In the genomic region with DNA sequence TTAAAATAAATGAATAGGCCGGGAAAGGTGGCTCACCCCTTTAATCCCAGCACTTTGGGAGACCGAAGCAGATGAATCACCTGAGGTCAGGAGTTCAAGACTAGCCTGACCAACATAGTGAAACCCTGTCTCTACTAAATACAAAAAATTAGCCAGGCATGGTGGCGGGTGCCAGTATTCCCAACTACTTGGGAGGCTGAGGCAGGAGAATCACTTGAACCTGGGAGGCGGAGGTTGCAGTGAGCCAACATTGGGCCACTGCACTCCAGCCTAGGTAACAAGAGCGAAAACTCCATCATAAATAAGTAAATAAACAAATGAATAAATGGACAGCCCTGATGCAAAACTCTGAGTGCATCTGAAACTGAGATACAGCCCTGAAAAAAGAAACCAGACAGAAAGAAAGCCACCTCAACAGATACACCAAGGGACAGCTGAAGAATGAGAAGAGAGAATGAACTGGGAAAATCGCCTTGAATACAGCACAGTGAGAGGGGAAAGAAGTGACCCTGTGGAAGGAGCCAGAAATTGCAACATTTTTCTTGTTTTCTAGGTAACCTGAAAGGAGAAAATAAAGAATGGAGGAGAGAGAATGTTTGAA, we compare ENCODE assay signal across 10 cellular contexts.
DNase-seq lines count a peak whose midpoint lies in the region; ATAC-seq, FAIRE-seq and TF ChIP-seq lines count a peak whose summit lies in the region.
"Had no signal": no experiment of that assay in that cellular context is flagged by ENCODE, and none has a peak within 500 bp of the region (broad histone marks: within the 10 kb centered on the region; RNA-seq: fewer than 3 reads in every experiment).

No MANE protein-coding gene starts in this region.

- peak overlapping the region; percentile 49 for H3K27ac Mint-ChIP-seq in activated T-helper 1 cell treated with anti-CD3 and anti-CD28 coated beads, Interleukin-12 subunit alpha, Interleukin-12 subunit beta, Interleukin-2, Interleukin-4 antibody, amounts not matched to agents 30 ng/mL and 10 ng/mL and 1 ng/mL, durations not matched to agents 14 hours and 24 hours and 36 hours
- no peak overlapping the region for H3K27ac Mint-ChIP-seq in MCF 10A (ENCODE audit: low read depth, unreplicated experiment)

- CTCF ChIA-PET in MCF 10A (lab: Yijun Ruan, JAX) = no interaction called here

- H3K4me3 Mint-ChIP-seq in activated T-helper 1 cell treated with anti-CD3 and anti-CD28 coated beads, Interleukin-12 subunit alpha, Interleukin-12 subunit beta, Interleukin-2, Interleukin-4 antibody, amounts not matched to agents 30 ng/mL and 10 ng/mL and 1 ng/mL, durations not matched to agents 14 hours and 24 hours and 36 hours = peak overlapping the region; percentile 3
- H3K4me3 Mint-ChIP-seq in MCF 10A (ENCODE audit: unreplicated experiment) = no peak overlapping the region

- no peaks in the 10 kb centered on the region for H3K27me3 Mint-ChIP-seq in activated T-helper 1 cell treated with anti-CD3 and anti-CD28 coated beads, Interleukin-12 subunit alpha, Interleukin-12 subunit beta, Interleukin-2, Interleukin-4 antibody, amounts not matched to agents 30 ng/mL and 10 ng/mL and 1 ng/mL, durations not matched to agents 14 hours and 24 hours and 36 hours (ENCODE audit: insufficient read depth)
- H3K27me3 Mint-ChIP-seq in MCF 10A (ENCODE audit: insufficient read depth, unreplicated experiment) = no peaks in the 10 kb centered on the region

- no peaks in the 10 kb centered on the region for H3K4me1 ChIP-seq in small intestine (ENCODE audit: control insufficient read depth in 2 of 2, insufficient read depth in 1 of 2, low read depth in 1 of 2, low read length in 1 of 2)

- H3K4me1 Mint-ChIP-seq in activated T-helper 1 cell treated with anti-CD3 and anti-CD28 coated beads, Interleukin-12 subunit alpha, Interleukin-12 subunit beta, Interleukin-2, Interleukin-4 antibody, amounts not matched to agents 30 ng/mL and 10 ng/mL and 1 ng/mL, durations not matched to agents 14 hours and 24 hours and 36 hours (ENCODE audit: low read depth) = peaks cover 29% of the 10 kb centered on the region
- H3K4me1 Mint-ChIP-seq in MCF 10A (ENCODE audit: insufficient read depth, unreplicated experiment) = no peaks in the 10 kb centered on the region

- FAIRE-seq in small intestine (lab: Jason Lieb, UNC) = no peak

- peak; percentile 44 for ATAC-seq in GM18508 (IDR thresholded peaks at IDR 0.05; ENCODE audit: insufficient read depth, unreplicated experiment)
- ATAC-seq in GM19455 (IDR thresholded peaks at IDR 0.05; ENCODE audit: unreplicated experiment) = peak; percentile 77
- peak; percentile 65 for ATAC-seq in HG03025 (IDR thresholded peaks at IDR 0.05; ENCODE audit: low FRiP score, unreplicated experiment)

- no peak for DNase-seq in activated T-helper 1 cell treated with anti-CD3 and anti-CD28 coated beads, Interleukin-12 subunit alpha, Interleukin-12 subunit beta, Interleukin-2, Interleukin-4 antibody, amounts not matched to agents 30 ng/mL and 10 ng/mL and 1 ng/mL, durations not matched to agents 14 hours and 24 hours and 36 hours (ENCODE audit: low spot score)
- no peak for DNase-seq in C1 segment of cervical spinal cord (lab: John Stamatoyannopoulos, UW)
- no peak for DNase-seq in MCF 10A (ENCODE audit: unreplicated experiment)
- no peak for DNase-seq in small intestine
- DNase-seq in lower leg skin (ENCODE audit: low spot score in 2 of 2) = no peak
- DNase-seq: NCI-H146 had no signal

- POLR2A ChIA-PET in MCF 10A (lab: Yijun Ruan, JAX) = no interaction called here

- H3K4me3 ChIP-seq in small intestine (ENCODE audit: low read depth in 1 of 2, low read length in 2 of 2) = no peak overlapping the region
- no peak overlapping the region for H3K4me3 ChIP-seq in lower leg skin (ENCODE audit: low read depth, poor library complexity, severe bottlenecking)

- no peaks in the 10 kb centered on the region for H3K9me3 ChIP-seq in small intestine (ENCODE audit: control insufficient read depth, low read depth)

- TF ChIP-seq CTCF in MCF 10A (IDR thresholded peaks at IDR 0.05; ENCODE audit: unreplicated experiment) (no peak), lower leg skin (IDR thresholded peaks at IDR 0.05) (no peak)

- 88 to 94% (median 92%) methylated on average over 6 of the region's 6 CpGs for WGBS in small intestine, 3 donors
- 91 to 96% methylated on average over 6 of the region's 6 CpGs for WGBS in lower leg skin, 2 donors

- no peaks in the 10 kb centered on the region for H3K36me3 ChIP-seq in small intestine (ENCODE audit: control insufficient read depth in 2 of 2, insufficient read depth in 2 of 2, low read length in 2 of 2)

- no peak overlapping the region for H3K27ac ChIP-seq in small intestine (ENCODE audit: low read depth in 1 of 2, low read length in 1 of 2)
- H3K27ac ChIP-seq: HL-60 had no signal

- intact Hi-C loops in activated T-helper 1 cell treated with anti-CD3 and anti-CD28 coated beads, Interleukin-12 subunit alpha, Interleukin-12 subunit beta, Interleukin-2, Interleukin-4 antibody, amounts not matched to agents 30 ng/mL and 10 ng/mL and 1 ng/mL, durations not matched to agents 14 hours and 24 hours and 36 hours (cut with micrococcal nuclease) = loop anchor here (1.0 to 2.0 kb wide), 8 partner anchors 16 to 321 kb away; a partner anchor contains a TSS
- intact Hi-C loops in MCF 10A (cut with micrococcal nuclease) (no loop called here), lower leg skin (cut with DNase I; ENCODE audit: low total_unique reads) (no loop called here)

- peaks cover 15% of the 10 kb centered on the region for H3K36me3 Mint-ChIP-seq in activated T-helper 1 cell treated with anti-CD3 and anti-CD28 coated beads, Interleukin-12 subunit alpha, Interleukin-12 subunit beta, Interleukin-2, Interleukin-4 antibody, amounts not matched to agents 30 ng/mL and 10 ng/mL and 1 ng/mL, durations not matched to agents 14 hours and 24 hours and 36 hours (ENCODE audit: low read depth)
- H3K36me3 Mint-ChIP-seq in MCF 10A (ENCODE audit: insufficient read depth, unreplicated experiment) = no peaks in the 10 kb centered on the region

- peaks cover 3% of the 10 kb centered on the region for H3K9me3 Mint-ChIP-seq in activated T-helper 1 cell treated with anti-CD3 and anti-CD28 coated beads, Interleukin-12 subunit alpha, Interleukin-12 subunit beta, Interleukin-2, Interleukin-4 antibody, amounts not matched to agents 30 ng/mL and 10 ng/mL and 1 ng/mL, durations not matched to agents 14 hours and 24 hours and 36 hours
- no peaks in the 10 kb centered on the region for H3K9me3 Mint-ChIP-seq in MCF 10A (ENCODE audit: unreplicated experiment)

- TF ChIP-seq POLR2A in lower leg skin (IDR thresholded peaks at IDR 0.05) = no peak

- no peaks in the 10 kb centered on the region for H3K27me3 ChIP-seq in small intestine (ENCODE audit: control insufficient read depth in 2 of 2, insufficient read depth in 2 of 2, low read length in 2 of 2)

- BruUV-seq in MCF 10A (replicated peaks; lab: Mats Ljungman, UMichigan) = no TSS peak
